17 cellular contexts compared by ENCODE assay signal in genomic region chr11:78797559-78797958, GRCh38.
DNase-seq lines count a peak whose midpoint lies in the region; ATAC-seq and TF ChIP-seq lines count a peak whose summit lies in the region.
"Had no signal": no experiment of that assay in that cellular context is flagged by ENCODE, and none has a peak within 500 bp of the region (broad histone marks: within the 10 kb centered on the region; RNA-seq: fewer than 3 reads in every experiment).

No MANE protein-coding gene starts in this region.

- H3K4me1 ChIP-seq in SK-N-SH (ENCODE audit: control insufficient read depth in 1 of 2, insufficient read depth in 2 of 2, low read depth in 1 of 2, low read length in 1 of 2) (peaks cover 34 to 37% of the 10 kb centered on the region in 2 experiments), endodermal cell (ENCODE audit: control insufficient read depth, insufficient read depth, low read length) (no peaks in the 10 kb centered on the region), osteoblast (ENCODE audit: insufficient read depth, low read length) (peaks cover 71% of the 10 kb centered on the region), testis (no peaks in the 10 kb centered on the region)

- TF ChIP-seq CTCF in SK-N-SH (IDR thresholded peaks at IDR 0.05) (no peak), endodermal cell (conservative IDR thresholded peaks at IDR 0.05) (no peak), osteoblast (IDR thresholded peaks at IDR 0.05; ENCODE audit: extremely low read depth, low read depth, low read length) (no peak), testis (IDR thresholded peaks at IDR 0.05) (no peak)

- CTCF ChIA-PET in SK-N-SH (lab: Yijun Ruan, JAX), result interaction anchor here (0.8 to 5.1 kb wide), 32 partner anchors 8 to 648 kb away, joined by 3 to 42 read pairs (median 6); no protein-coding TSS in a partner anchor

- POLR2A ChIA-PET in SK-N-SH (lab: Yijun Ruan, JAX), result interaction anchor here (1.5 kb wide), 1 partner anchor 164 kb away, joined by 4 read pairs; no protein-coding TSS in a partner anchor

- H3K27ac ChIP-seq in SK-N-SH (ENCODE audit: low read depth in 2 of 2, low read length in 1 of 2) (peak overlapping the region in 1 of 2 experiments; percentile 68; a peak in 3 of 4 replicates), endodermal cell (ENCODE audit: low read depth, low read length) (peak overlapping the region; percentile 27), osteoblast (ENCODE audit: low read depth, low read length) (peak overlapping the region; percentile 93), testis (no peak overlapping the region)
- H3K27ac ChIP-seq: 22Rv1, PC-9 had no signal

- H3K9me2 ChIP-seq in SK-N-SH, result no peaks in the 10 kb centered on the region

- WGBS in SK-N-SH (ENCODE audit: low lambda C conversion rate), result 90% methylated on average over 3 of the region's 3 CpGs
- 82 to 98% methylated on average over 2 to 3 of the region's 3 CpGs for WGBS in endodermal cell (ENCODE audit: insufficient coverage in 1 of 2, insufficient read length in 1 of 2), 2 experiments
- 95 to 98% methylated on average over 3 of the region's 3 CpGs for WGBS in testis, 2 donors

- no peak overlapping the region for H3K4me3 Mint-ChIP-seq in endodermal cell

- peaks cover 34% of the 10 kb centered on the region for H3K36me3 Mint-ChIP-seq in endodermal cell (ENCODE audit: low read depth)
- H3K36me3 Mint-ChIP-seq: CD4-positive, alpha-beta memory T cell had no signal

- H3K4me2 ChIP-seq in SK-N-SH, result peak overlapping the region; percentile 19; the same call in 1 of the 2 replicates
- H3K4me2 ChIP-seq in osteoblast (ENCODE audit: insufficient read depth, low read length), result peak overlapping the region; percentile 28
- H3K4me2 ChIP-seq: PC-9 had no signal

- H3K4me3 ChIP-seq in SK-N-SH (ENCODE audit: low read depth in 2 of 2, low read length in 1 of 2), result no peak overlapping the region
- H3K4me3 ChIP-seq in endodermal cell (ENCODE audit: low read length), result no peak overlapping the region
- no peak overlapping the region for H3K4me3 ChIP-seq in osteoblast (ENCODE audit: insufficient read depth, low read length)
- no peak overlapping the region for H3K4me3 ChIP-seq in testis
- H3K4me3 ChIP-seq: K562, PC-9 had no signal

- no peak overlapping the region for H3K27ac Mint-ChIP-seq in endodermal cell
- H3K27ac Mint-ChIP-seq: CD4-positive, alpha-beta memory T cell had no signal

- TF ChIP-seq RAD21 in SK-N-SH (IDR thresholded peaks at IDR 0.05; ENCODE audit: low read length), result no peak

- H4K20me1 ChIP-seq in SK-N-SH (ENCODE audit: insufficient read depth) (no peaks in the 10 kb centered on the region), osteoblast (ENCODE audit: insufficient read depth, low read length) (no peaks in the 10 kb centered on the region)

- H3K9me3 Mint-ChIP-seq in endodermal cell, result no peaks in the 10 kb centered on the region
- H3K9me3 Mint-ChIP-seq: CD4-positive, alpha-beta memory T cell had no signal

- TF ChIP-seq EP300 in SK-N-SH (IDR thresholded peaks at IDR 0.05; ENCODE audit: borderline replicate concordance in 1 of 2, low read depth in 1 of 2, low read length in 1 of 2), result no peak

- H3K36me3 ChIP-seq in SK-N-SH (replicated peaks in 1 of 2; ENCODE audit: control insufficient read depth in 1 of 2, insufficient read depth in 2 of 2, low read length in 1 of 2) (peaks cover 4 to 30% of the 10 kb centered on the region in 2 experiments), endodermal cell (ENCODE audit: control insufficient read depth, insufficient read depth, low read length) (no peaks in the 10 kb centered on the region), osteoblast (ENCODE audit: insufficient read depth, low read length) (no peaks in the 10 kb centered on the region), testis (ENCODE audit: low read depth, missing control alignments) (no peaks in the 10 kb centered on the region)

- H2AFZ ChIP-seq in SK-N-SH (ENCODE audit: low read depth) (no peak overlapping the region), osteoblast (ENCODE audit: low read length) (no peak overlapping the region)
- H2AFZ ChIP-seq: PC-9 had no signal

- no peak overlapping the region for H3K9ac ChIP-seq in SK-N-SH
- H3K9ac ChIP-seq in endodermal cell (ENCODE audit: extremely low read depth, low read length, poor library complexity, severe bottlenecking), result no peak overlapping the region

- H3K27me3 Mint-ChIP-seq in endodermal cell (ENCODE audit: insufficient read depth), result no peaks in the 10 kb centered on the region

- peaks cover 24% of the 10 kb centered on the region for H3K4me1 Mint-ChIP-seq in endodermal cell
- H3K4me1 Mint-ChIP-seq: CD4-positive, alpha-beta memory T cell had no signal

- DNase-seq in SK-N-SH, result no peak
- no peak for DNase-seq in endodermal cell
- no peak for DNase-seq in osteoblast (ENCODE audit: insufficient read length, low spot score, missing footprints)
- no peak for DNase-seq in testis
- DNase-seq in iPS-NIHi7 (ENCODE audit: extremely low spot score), result no peak
- DNase-seq in stimulated activated CD4-positive, alpha-beta T cell treated with anti-CD3 and anti-CD28 coated beads, Interleukin-2, amount 100 ng/mL, for 24 hours, result no peak
- DNase-seq: CD4-positive, alpha-beta memory T cell; DMS79; NCI-H1417 treated with DMSO at 0.1 percent for 48 hours; NCI-H2029; NCI-H510A; NCI-H774 had no signal

- H3K27me3 ChIP-seq in SK-N-SH (ENCODE audit: insufficient read depth), result no peaks in the 10 kb centered on the region
- H3K27me3 ChIP-seq in endodermal cell (ENCODE audit: control insufficient read depth, insufficient read depth, low read length, poor library complexity, severe bottlenecking), result no peaks in the 10 kb centered on the region
- no peaks in the 10 kb centered on the region for H3K27me3 ChIP-seq in osteoblast (ENCODE audit: insufficient read depth, low read length)
- no peaks in the 10 kb centered on the region for H3K27me3 ChIP-seq in testis

- no peak for ATAC-seq in SK-N-SH treated with all-trans-retinoic acid at 6 μM for 48 hours
- ATAC-seq in HG03097 (IDR thresholded peaks at IDR 0.05; ENCODE audit: low FRiP score, unreplicated experiment), result no peak

- no peak for TF ChIP-seq POLR2A in testis (IDR thresholded peaks at IDR 0.05)

- H3K9me3 ChIP-seq in SK-N-SH (no peaks in the 10 kb centered on the region), endodermal cell (ENCODE audit: control insufficient read depth, low read length) (no peaks in the 10 kb centered on the region), osteoblast (ENCODE audit: low read depth, low read length) (no peaks in the 10 kb centered on the region), testis (no peaks in the 10 kb centered on the region)

- intact Hi-C loops in testis (cut with DNase I; ENCODE audit: low total_unique reads), result no loop called here

- H3F3A ChIP-seq in SK-N-SH (replicated peaks; ENCODE audit: insufficient read depth), result peaks cover 28% of the 10 kb centered on the region

- no peaks in the 10 kb centered on the region for H3K79me2 ChIP-seq in SK-N-SH (ENCODE audit: insufficient read depth)
- no peaks in the 10 kb centered on the region for H3K79me2 ChIP-seq in osteoblast (ENCODE audit: insufficient read depth, low read length)

TF ChIP-seq in SK-N-SH, 30 proteins besides CTCF, POLR2A, EP300 and RAD21 (continues in another document):
- no peak for TF ChIP-seq SIN3A (IDR thresholded peaks at IDR 0.05; ENCODE audit: borderline replicate concordance, low read depth, low read length)

TF ChIP-seq in SK-N-SH treated with all-trans-retinoic acid at 6 μM for 48 hours, 23 proteins besides CTCF, POLR2A, EP300 and RAD21:
- TF ChIP-seq, protein P1, sequence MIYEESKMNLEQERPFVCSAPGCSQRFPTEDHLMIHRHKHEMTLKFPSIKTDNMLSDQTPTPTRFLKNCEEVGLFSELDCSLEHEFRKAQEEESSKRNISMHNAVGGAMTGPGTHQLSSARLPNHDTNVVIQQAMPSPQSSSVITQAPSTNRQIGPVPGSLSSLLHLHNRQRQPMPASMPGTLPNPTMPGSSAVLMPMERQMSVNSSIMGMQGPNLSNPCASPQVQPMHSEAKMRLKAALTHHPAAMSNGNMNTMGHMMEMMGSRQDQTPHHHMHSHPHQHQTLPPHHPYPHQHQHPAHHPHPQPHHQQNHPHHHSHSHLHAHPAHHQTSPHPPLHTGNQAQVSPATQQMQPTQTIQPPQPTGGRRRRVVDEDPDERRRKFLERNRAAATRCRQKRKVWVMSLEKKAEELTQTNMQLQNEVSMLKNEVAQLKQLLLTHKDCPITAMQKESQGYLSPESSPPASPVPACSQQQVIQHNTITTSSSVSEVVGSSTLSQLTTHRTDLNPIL (CRISPR knock-in tag; IDR thresholded peaks at IDR 0.05; ENCODE audit: low read depth), result no peak
- TF ChIP-seq RARB (CRISPR knock-in tag; IDR thresholded peaks at IDR 0.05) (no peak), ZFP30 (CRISPR knock-in tag; IDR thresholded peaks at IDR 0.05) (no peak), ZFP3 (CRISPR knock-in tag; IDR thresholded peaks at IDR 0.05) (no peak)

Comparison
In these comparisons a context has a peak if more than half of its experiments do, and no peak if none do; other contexts are left out.
1. H3K27ac ChIP-seq: peak in endodermal cell (single experiment) and osteoblast (single experiment); none in testis (0 of 2).